ENCODE assay signal across 28 cellular contexts in genomic region chr10:74307061-74307651, GRCh38.
DNase-seq lines count a peak whose midpoint lies in the region; ATAC-seq, FAIRE-seq and TF ChIP-seq lines count a peak whose summit lies in the region.
"Had no signal": no experiment of that assay in that cellular context is flagged by ENCODE, and none has a peak within 500 bp of the region (broad histone marks: within the 10 kb centered on the region; RNA-seq: fewer than 3 reads in every experiment).

No MANE protein-coding gene starts in this region.

- H3K9me3 Mint-ChIP-seq in stimulated activated naive B cell treated with anti-CD40 and anti-IgM and Interleukin-4, amounts not matched to agents 10 μg/mL and 1 μg/mL and 100 μg/mL, for 72 hours, result no peaks in the 10 kb centered on the region
- H3K9me3 Mint-ChIP-seq: activated naive CD8-positive, alpha-beta T cell treated with anti-CD3 and anti-CD28 coated beads, Interleukin-2, amount 10 ng/mL, durations not matched to agents 7 days and 5 days; endodermal cell; memory B cell; stimulated activated memory B cell treated with anti-CD40 and anti-IgM and Interleukin-4, amounts not matched to agents 10 μg/mL and 1 μg/mL and 100 μg/mL, for 72 hours had no signal

- peak overlapping the region; percentile 62 for H3K4me2 ChIP-seq in GM12878 (ENCODE audit: control insufficient read depth, insufficient read depth)

- no peaks in the 10 kb centered on the region for H3K27me3 Mint-ChIP-seq in stimulated activated naive B cell treated with anti-CD40 and anti-IgM and Interleukin-4, amounts not matched to agents 10 μg/mL and 1 μg/mL and 100 μg/mL, for 72 hours
- H3K27me3 Mint-ChIP-seq: activated CD4-positive, alpha-beta T cell treated with anti-CD3 and anti-CD28 coated beads for 36 hours; activated CD8-positive, alpha-beta memory T cell treated with anti-CD3 and anti-CD28 coated beads, Interleukin-2, amount 10 ng/mL, durations not matched to agents 7 days and 5 days; activated naive CD8-positive, alpha-beta T cell treated with anti-CD3 and anti-CD28 coated beads, Interleukin-2, amount 10 ng/mL, durations not matched to agents 7 days and 5 days; memory B cell; stimulated activated memory B cell treated with anti-CD40 and anti-IgM and Interleukin-4, amounts not matched to agents 10 μg/mL and 1 μg/mL and 100 μg/mL, for 72 hours had no signal

- no peak overlapping the region; the same call in 1 of the 2 replicates for H2AFZ ChIP-seq in GM12878 (ENCODE audit: control insufficient read depth, low read depth, low read length)

- H3K27me3 ChIP-seq in GM12878 (replicated peaks in 1 of 2; ENCODE audit: control insufficient read depth in 2 of 2, insufficient read depth in 2 of 2, low read length in 1 of 2), result no peaks in the 10 kb centered on the region
- H3K27me3 ChIP-seq: body of pancreas, colonic mucosa, SJSA1 had no signal

- H3K4me1 ChIP-seq in GM12878 (ENCODE audit: control insufficient read depth, insufficient read depth, low read length), result peaks cover 21% of the 10 kb centered on the region
- H3K4me1 ChIP-seq: colonic mucosa had no signal

- RAD21 ChIA-PET in GM12878 (lab: Charles Lee; ENCODE audit: unreplicated experiment), result interaction anchor here (0.9 to 1.5 kb wide), 4 partner anchors 10 to 519 kb away, joined by 3 to 4 read pairs (median 4); partner anchors contain the start of gene KAT6B

- in situ Hi-C loops in GM12878 (cut with MboI), result no loop called here
- in situ Hi-C loops in GM13977 (cut with MboI; ENCODE audit: low pct_unique_long_range_greater_than_20kb, low sequenced_read_pairs, unreplicated experiment), result no loop called here

- no peak for TF ChIP-seq RAD21 in GM12878 (IDR thresholded peaks at IDR 0.05; ENCODE audit: insufficient read depth, low read depth, low read length)

- FAIRE-seq in GM12878 (lab: Jason Lieb, UNC), result peak; percentile 85
- FAIRE-seq: small intestine had no signal

- SMC1A ChIA-PET in GM12878 (lab: Charles Lee; ENCODE audit: uncharacterized antibody, unreplicated experiment), result interaction anchor here (0.9 to 2.0 kb wide), 10 partner anchors 9 to 772 kb away, joined by 3 to 5 read pairs (median 4); no protein-coding TSS in a partner anchor

- no peak overlapping the region for H3K4me3 ChIP-seq in GM12878
- H3K4me3 ChIP-seq: body of pancreas, colonic mucosa, SJSA1 had no signal

- peaks cover 18 to 29% of the 10 kb centered on the region in 2 donors for H3K4me1 Mint-ChIP-seq in stimulated activated naive B cell treated with anti-CD40 and anti-IgM and Interleukin-4, amounts not matched to agents 10 μg/mL and 1 μg/mL and 100 μg/mL, for 72 hours

- 63% methylated on average over 3 of the region's 3 CpGs for WGBS in GM12878 (ENCODE audit: insufficient coverage, insufficient replicate concordance, low lambda C conversion rate, missing lambda C conversion rate)

- H3K9ac ChIP-seq in GM12878 (ENCODE audit: control insufficient read depth, insufficient read depth, low read length), result peak overlapping the region; percentile 38; the same call in 1 of the 2 replicates

- no peak for TF ChIP-seq EP300 in GM12878 (IDR thresholded peaks at IDR 0.05; ENCODE audit: borderline replicate concordance in 1 of 2, control insufficient read depth in 1 of 2, low read depth in 2 of 2, low read length in 2 of 2)

- DNase-seq in NCI-H146 (lab: John Stamatoyannopoulos, UW) (peak; percentile 21), NCI-H146 treated with DMSO at 0.1 percent for 48 hours (lab: John Stamatoyannopoulos, UW; ENCODE audit: unreplicated experiment) (no peak), GM12878 (ENCODE audit: low read depth, low spot score) (no peak), GM13977 (ENCODE audit: low spot score) (no peak), AML-193 (lab: John Stamatoyannopoulos, UW) (no peak)
- no peak for DNase-seq in stimulated activated naive B cell treated with anti-CD40 and anti-IgM and Interleukin-4, amounts not matched to agents 10 μg/mL and 1 μg/mL and 100 μg/mL, for 72 hours
- DNase-seq: activated CD4-positive, alpha-beta T cell treated with anti-CD3 and anti-CD28 coated beads for 36 hours; activated CD8-positive, alpha-beta memory T cell treated with anti-CD3 and anti-CD28 coated beads, Interleukin-2, amount 10 ng/mL, durations not matched to agents 7 days and 5 days; activated naive CD8-positive, alpha-beta T cell treated with anti-CD3 and anti-CD28 coated beads, Interleukin-2, amount 10 ng/mL, durations not matched to agents 7 days and 5 days; body of pancreas; colonic mucosa; endodermal cell; GF-D8; GOT3; NCI-H1694; NCI-H226; NCI-H82; occipital lobe; small intestine; stimulated activated CD4-positive, alpha-beta T cell treated with anti-CD3 and anti-CD28 coated beads, Interleukin-2, amount 100 ng/mL, for 24 hours; T-helper 1 cell had no signal

- H3K27ac Mint-ChIP-seq in stimulated activated naive B cell treated with anti-CD40 and anti-IgM and Interleukin-4, amounts not matched to agents 10 μg/mL and 1 μg/mL and 100 μg/mL, for 72 hours, result peak overlapping the region; percentile 59
- H3K27ac Mint-ChIP-seq: activated CD4-positive, alpha-beta T cell treated with anti-CD3 and anti-CD28 coated beads for 36 hours; activated CD8-positive, alpha-beta memory T cell treated with anti-CD3 and anti-CD28 coated beads, Interleukin-2, amount 10 ng/mL, durations not matched to agents 7 days and 5 days; activated naive CD8-positive, alpha-beta T cell treated with anti-CD3 and anti-CD28 coated beads, Interleukin-2, amount 10 ng/mL, durations not matched to agents 7 days and 5 days; endodermal cell; memory B cell; stimulated activated memory B cell treated with anti-CD40 and anti-IgM and Interleukin-4, amounts not matched to agents 10 μg/mL and 1 μg/mL and 100 μg/mL, for 72 hours had no signal

- no peak overlapping the region for H3K4me3 Mint-ChIP-seq in stimulated activated naive B cell treated with anti-CD40 and anti-IgM and Interleukin-4, amounts not matched to agents 10 μg/mL and 1 μg/mL and 100 μg/mL, for 72 hours
- H3K4me3 Mint-ChIP-seq: activated CD4-positive, alpha-beta T cell treated with anti-CD3 and anti-CD28 coated beads for 36 hours; activated CD8-positive, alpha-beta memory T cell treated with anti-CD3 and anti-CD28 coated beads, Interleukin-2, amount 10 ng/mL, durations not matched to agents 7 days and 5 days; activated naive CD8-positive, alpha-beta T cell treated with anti-CD3 and anti-CD28 coated beads, Interleukin-2, amount 10 ng/mL, durations not matched to agents 7 days and 5 days; endodermal cell; memory B cell; stimulated activated memory B cell treated with anti-CD40 and anti-IgM and Interleukin-4, amounts not matched to agents 10 μg/mL and 1 μg/mL and 100 μg/mL, for 72 hours had no signal

- CTCF ChIA-PET in GM12878 (lab: Yijun Ruan, JAX), result interaction anchor here (0.6 to 1.7 kb wide), 8 partner anchors 8 to 63 kb away, joined by 3 to 5 read pairs (median 4); no protein-coding TSS in a partner anchor

- H3K27ac ChIP-seq in GM12878 (ENCODE audit: control insufficient read depth, insufficient read depth), result peak overlapping the region; percentile 58; the same call in 1 of the 2 replicates
- H3K27ac ChIP-seq: 22Rv1, body of pancreas, colonic mucosa, SJSA1 had no signal

- no peak for TF ChIP-seq POLR2A in GM12878 (IDR thresholded peaks at IDR 0.05; ENCODE audit: low read depth, low read length)

- TF ChIP-seq CTCF in GM12878 (IDR thresholded peaks at IDR 0.05 in 2 of 3, conservative IDR thresholded peaks at IDR 0.05 in 1 of 3; ENCODE audit: control insufficient read depth in 2 of 3, extremely low read depth in 1 of 3, insufficient read depth in 1 of 3, low read depth in 3 of 3, low read length in 3 of 3), result no peak
- no peak for TF ChIP-seq CTCF in GM13977 (IDR thresholded peaks at IDR 0.05; ENCODE audit: extremely low read depth, insufficient read depth, missing control alignments)

- no peaks in the 10 kb centered on the region for H4K20me1 ChIP-seq in GM12878 (ENCODE audit: control insufficient read depth, insufficient read depth)

- intact Hi-C loops in GM12878 (cut with micrococcal nuclease; ENCODE audit: unreplicated experiment), result no loop called here

- H3K79me2 ChIP-seq in GM12878 (ENCODE audit: control insufficient read depth, insufficient read depth, low read length), result peaks cover 4% of the 10 kb centered on the region

- H3K36me3 Mint-ChIP-seq in stimulated activated naive B cell treated with anti-CD40 and anti-IgM and Interleukin-4, amounts not matched to agents 10 μg/mL and 1 μg/mL and 100 μg/mL, for 72 hours, result peaks cover 4 to 14% of the 10 kb centered on the region in 2 donors
- H3K36me3 Mint-ChIP-seq: activated CD8-positive, alpha-beta memory T cell treated with anti-CD3 and anti-CD28 coated beads, Interleukin-2, amount 10 ng/mL, durations not matched to agents 7 days and 5 days had no signal

- POLR2A ChIA-PET in GM12878 (lab: Charles Lee), result interaction anchor here (0.6 to 1.0 kb wide), 3 partner anchors 10 to 431 kb away, joined by 4 to 7 read pairs (median 5); no protein-coding TSS in a partner anchor

- H3K36me3 ChIP-seq in GM12878 (ENCODE audit: control insufficient read depth in 2 of 2, insufficient read depth in 2 of 2, low read length in 1 of 2), result no peaks in the 10 kb centered on the region; a peak in 1 of 4 replicates
- H3K36me3 ChIP-seq: colonic mucosa, SJSA1 had no signal

- BruUV-seq in GM12878 (replicated peaks; lab: Mats Ljungman, UMichigan), result no TSS peak

- peak; percentile 40 for ATAC-seq in HG02798 (IDR thresholded peaks at IDR 0.05; ENCODE audit: poor library complexity, unreplicated experiment)
- peak; percentile 61 for ATAC-seq in GM12878
- no peak for ATAC-seq in stimulated activated naive B cell treated with anti-CD40 and anti-IgM and Interleukin-4, amounts not matched to agents 10 μg/mL and 1 μg/mL and 100 μg/mL, for 72 hours (replicated peaks)
- no peak for ATAC-seq in GM18867 (IDR thresholded peaks at IDR 0.05; ENCODE audit: unreplicated experiment)
- ATAC-seq: activated CD4-positive, alpha-beta T cell treated with anti-CD3 and anti-CD28 coated beads for 36 hours; activated CD8-positive, alpha-beta memory T cell treated with anti-CD3 and anti-CD28 coated beads, Interleukin-2, amount 10 ng/mL, durations not matched to agents 7 days and 5 days; body of pancreas; Panc1; stimulated activated memory B cell treated with anti-CD40 and anti-IgM and Interleukin-4, amounts not matched to agents 10 μg/mL and 1 μg/mL and 100 μg/mL, for 72 hours had no signal

- no peaks in the 10 kb centered on the region for H3K9me3 ChIP-seq in GM12878 (replicated peaks; ENCODE audit: control insufficient read depth, insufficient read depth, low read length)
- H3K9me3 ChIP-seq: body of pancreas, colonic mucosa, SJSA1 had no signal

TF ChIP-seq in GM12878, 131 proteins besides CTCF, POLR2A, EP300 and RAD21:
- TF ChIP-seq CREB1 (IDR thresholded peaks at IDR 0.05; ENCODE audit: low read depth) (no peak), PAX5 (IDR thresholded peaks at IDR 0.05; ENCODE audit: borderline replicate concordance, low read depth, low read length) (no peak), IKZF2 (IDR thresholded peaks at IDR 0.05) (no peak), MXI1 (IDR thresholded peaks at IDR 0.05; ENCODE audit: low read depth, low read length) (no peak), RFX5 (IDR thresholded peaks at IDR 0.05; ENCODE audit: low read depth, low read length) (no peak)

Comparison
In these comparisons a context has a peak if more than half of its experiments do, and no peak if none do; other contexts are left out.
1. ATAC-seq: peak in HG02798 (single experiment) and GM12878 (single experiment); none in stimulated activated naive B cell treated with anti-CD40 and anti-IgM and Interleukin-4, amounts not matched to agents 10 μg/mL and 1 μg/mL and 100 μg/mL, for 72 hours (0 of 2) and GM18867 (single experiment).